In genomic region chr4:142264961-142265360, GRCh38 we compare ENCODE assay signal across 11 cellular contexts.
A peak's percentile ranks its signal among the peaks of the same experiment; 100 is the strongest.
DNase-seq lines count a peak whose midpoint lies in the region; ATAC-seq and TF ChIP-seq lines count a peak whose summit lies in the region.
"Had no signal": no experiment of that assay in that cellular context is flagged by ENCODE, and none has a peak within 500 bp of the region (broad histone marks: within the 10 kb centered on the region; RNA-seq: fewer than 3 reads in every experiment).

No MANE protein-coding gene starts in this region.

- H4K20me1 ChIP-seq in DND-41 (ENCODE audit: insufficient read depth, low read length) (no peaks in the 10 kb centered on the region), IMR-90 (ENCODE audit: insufficient read depth, low read length) (no peaks in the 10 kb centered on the region)

- no peaks in the 10 kb centered on the region for H3K27me3 Mint-ChIP-seq in central memory CD8-positive, alpha-beta T cell

- TF ChIP-seq POLR2A in IMR-90 (IDR thresholded peaks at IDR 0.05; ENCODE audit: low read depth, low read length) = peak; percentile 43; the same call in 1 of the 2 replicates
- TF ChIP-seq POLR2A in spleen (IDR thresholded peaks at IDR 0.05) = no peak

- H3K36me3 Mint-ChIP-seq in central memory CD8-positive, alpha-beta T cell (ENCODE audit: insufficient read depth) = peaks cover 16% of the 10 kb centered on the region

- peak overlapping the region; percentile 90 for H4K91ac ChIP-seq in IMR-90 (ENCODE audit: insufficient read depth, low read depth, low read length)

- no peaks in the 10 kb centered on the region for H3K9me3 Mint-ChIP-seq in central memory CD8-positive, alpha-beta T cell

- H3K9me1 ChIP-seq in IMR-90 (ENCODE audit: insufficient read depth, low read length) = peaks cover 8% of the 10 kb centered on the region

- H2BK120ac ChIP-seq in IMR-90 (ENCODE audit: low read depth, low read length) = peak overlapping the region; percentile 98

- H2BK5ac ChIP-seq in IMR-90 (ENCODE audit: low read depth, low read length, poor library complexity, severe bottlenecking) = peak overlapping the region; percentile 97

- no peak overlapping the region for H2AK9ac ChIP-seq in IMR-90 (replicated peaks; ENCODE audit: low read depth, low read length, poor library complexity)

- peak overlapping the region; percentile 46 for H4K5ac ChIP-seq in IMR-90 (ENCODE audit: low read depth, low read length)

- H3K36me3 ChIP-seq in DND-41 (ENCODE audit: insufficient read depth, low read length) (peaks cover 11% of the 10 kb centered on the region), IMR-90 (ENCODE audit: control insufficient read depth, insufficient read depth, low read length) (0 out of 2 replicates have a peak, but pooled peaks cover under 1% of the 10 kb centered on the region), mesodermal cell (ENCODE audit: control insufficient read depth, insufficient read depth, low read length) (no peaks in the 10 kb centered on the region), spleen (peaks cover 0 to 4% (median 0%) of the 10 kb centered on the region in 6 donors)

- peak overlapping the region; percentile 92; the same call in 1 of the 2 replicates for H3K23ac ChIP-seq in IMR-90 (ENCODE audit: low read depth, low read length)

- peak overlapping the region; percentile 51; the same call in 2 of the 3 replicates for H2BK15ac ChIP-seq in IMR-90 (ENCODE audit: low read depth, low read length)

- no TSS peak for BruUV-seq in IMR-90 (replicated peaks; lab: Mats Ljungman, UMichigan)

- peak overlapping the region; percentile 46 for H3K4me3 Mint-ChIP-seq in central memory CD8-positive, alpha-beta T cell

- peak overlapping the region; percentile 94 for H3K4ac ChIP-seq in IMR-90 (ENCODE audit: low read depth, low read length)

- no peaks in the 10 kb centered on the region for H3K79me2 ChIP-seq in DND-41 (ENCODE audit: insufficient read depth, low read length)

- H3K27me3 ChIP-seq in DND-41 (ENCODE audit: insufficient read depth, low read length, poor library complexity) (no peaks in the 10 kb centered on the region), IMR-90 (ENCODE audit: control insufficient read depth, insufficient read depth, low read length) (no peaks in the 10 kb centered on the region), spleen (replicated peaks in 1 of 7) (no peaks in the 10 kb centered on the region)

- CTCF ChIA-PET in IMR-90 (lab: Yijun Ruan, JAX) = interaction anchor here (0.6 kb wide), 1 partner anchor 1086 kb away, joined by 3 read pairs; no protein-coding TSS in a partner anchor

- peak overlapping the region; percentile 80 to 91 for H4K8ac ChIP-seq in IMR-90 (ENCODE audit: low read depth in 2 of 2, low read length in 2 of 2)

- peak overlapping the region; percentile 6; the same call in 1 of the 2 replicates for H2AK5ac ChIP-seq in IMR-90 (ENCODE audit: low read depth, low read length)

- in situ Hi-C loops in IMR-90 (cut with MboI; ENCODE audit: low sequenced_read_pairs) = no loop called here

- peak overlapping the region; percentile 86 for H3K56ac ChIP-seq in IMR-90 (ENCODE audit: extremely low read depth, insufficient read depth, low read length)

- TF ChIP-seq CTCF in DND-41 (IDR thresholded peaks at IDR 0.05; ENCODE audit: borderline replicate concordance, extremely low read depth, low read length, poor library complexity, severe bottlenecking) (no peak), IMR-90 (conservative IDR thresholded peaks at IDR 0.05; ENCODE audit: low read depth, low read length) (no peak), spleen (IDR thresholded peaks at IDR 0.05 in 8 of 11, conservative IDR thresholded peaks at IDR 0.05 in 3 of 11) (no peak)

- H3K27ac Mint-ChIP-seq in central memory CD8-positive, alpha-beta T cell (ENCODE audit: low read depth) = peak overlapping the region; percentile 66

- peaks cover 69% of the 10 kb centered on the region for H3K4me1 Mint-ChIP-seq in central memory CD8-positive, alpha-beta T cell

- ATAC-seq in DND-41 (ENCODE audit: insufficient read depth, low read depth) (peak; percentile 68; the same call in 2 of the 3 replicates), IMR-90 (ENCODE audit: low read depth) (peak; percentile 70)
- no peak for ATAC-seq in central memory CD8-positive, alpha-beta T cell (replicated peaks; ENCODE audit: extremely low read depth, poor library complexity, severe bottlenecking)
- ATAC-seq: K562 had no signal

- H3K27ac ChIP-seq in DND-41 (ENCODE audit: low read length) = peak overlapping the region; percentile 45
- H3K27ac ChIP-seq in IMR-90 (ENCODE audit: insufficient read depth, low read length) = peak overlapping the region; percentile 93
- H3K27ac ChIP-seq in mesodermal cell (ENCODE audit: low read depth, low read length, severe bottlenecking) = peak overlapping the region; percentile 33
- no peak overlapping the region for H3K27ac ChIP-seq in spleen

- H3K18ac ChIP-seq in IMR-90 (ENCODE audit: low read depth, low read length) = peak overlapping the region; percentile 34

- peak; percentile 22 for DNase-seq in DND-41
- DNase-seq in IMR-90 = peak; percentile 94
- no peak for DNase-seq in central memory CD8-positive, alpha-beta T cell (ENCODE audit: low spot score in 2 of 2)
- no peak for DNase-seq in spleen
- no peak for DNase-seq in NK-92 treated with Interleukin-12 subunit alpha and Interleukin-12 subunit beta, amount 100 ng/mL, for 24 hours (lab: John Stamatoyannopoulos, UW)
- DNase-seq in stimulated activated CD4-positive, alpha-beta T cell treated with anti-CD3 and anti-CD28 coated beads, Interleukin-1b, Interleukin-23, amount 100 ng/mL, for 48 hours = no peak
- no peak for DNase-seq in hippocampal formation (lab: John Stamatoyannopoulos, UW)
- DNase-seq: NCI-H345, nucleus accumbens had no signal

- no peak overlapping the region for H3K9ac ChIP-seq in DND-41 (ENCODE audit: low read depth, low read length)
- H3K9ac ChIP-seq in IMR-90 (ENCODE audit: low read depth, low read length) = peak overlapping the region; percentile 22

- intact Hi-C loops in IMR-90 (cut with micrococcal nuclease) = loop anchor here (5.0 to 10.0 kb wide), 2 partner anchors 138 to 920 kb away; no protein-coding TSS in a partner anchor
- intact Hi-C loops in spleen (cut with DNase I; ENCODE audit: low total_unique reads) = no loop called here

- H2AFZ ChIP-seq in DND-41 (ENCODE audit: low read depth, low read length) (no peak overlapping the region), IMR-90 (replicated peaks; ENCODE audit: low read length, poor library complexity) (peak overlapping the region; percentile 36)

- H3K14ac ChIP-seq in IMR-90 (replicated peaks; ENCODE audit: low read depth, low read length) = peak overlapping the region; percentile 87

- peaks cover 14% of the 10 kb centered on the region for H3K4me1 ChIP-seq in DND-41 (ENCODE audit: insufficient read depth, low read length)
- peaks cover 19% of the 10 kb centered on the region for H3K4me1 ChIP-seq in IMR-90 (ENCODE audit: control insufficient read depth, insufficient read depth, low read length)
- H3K4me1 ChIP-seq in mesodermal cell (ENCODE audit: control insufficient read depth, insufficient read depth, low read length, poor library complexity, severe bottlenecking) = peaks cover 5% of the 10 kb centered on the region
- peaks cover 0 to 8% (median 0%) of the 10 kb centered on the region in 6 donors for H3K4me1 ChIP-seq in spleen

- H3K9me3 ChIP-seq in DND-41 (ENCODE audit: insufficient read depth, low read length, severe bottlenecking) = no peaks in the 10 kb centered on the region
- H3K9me3 ChIP-seq in IMR-90 (ENCODE audit: control insufficient read depth, insufficient read depth, low read length) = no peaks in the 10 kb centered on the region
- no peaks in the 10 kb centered on the region for H3K9me3 ChIP-seq in mesodermal cell (ENCODE audit: control insufficient read depth, low read length)
- no peaks in the 10 kb centered on the region for H3K9me3 ChIP-seq in spleen

- peaks cover 0 to 11% of the 10 kb centered on the region in 2 experiments; a peak in 2 of 4 replicates for H3K79me1 ChIP-seq in IMR-90 (ENCODE audit: low read depth in 1 of 2, low read length in 2 of 2)

- POLR2A ChIA-PET in IMR-90 (lab: Charles Lee; ENCODE audit: unreplicated experiment) = interaction anchor here (0.6 to 1.3 kb wide), 2 partner anchors 9 to 144 kb away, joined by 3 read pairs; no protein-coding TSS in a partner anchor

- no CpG with 5 or more reads among the region's 2 CpGs for WGBS in IMR-90 (ENCODE audit: extremely low coverage in 2 of 2, insufficient read length in 1 of 2), 2 experiments
- 83% methylated on average over 1 of the region's 2 CpGs; no CpG with 5 or more reads in 1 of the 2 experiments for WGBS in mesodermal cell (ENCODE audit: insufficient coverage in 2 of 2), 2 experiments
- WGBS in spleen, 5 donors = 74 to 86% (median 80%) methylated on average over 2 of the region's 2 CpGs

- H2BK20ac ChIP-seq in IMR-90 (ENCODE audit: low read depth, low read length) = peak overlapping the region; percentile 94

- no peak overlapping the region for H3K4me3 ChIP-seq in DND-41 (ENCODE audit: low read depth in 1 of 2, low read length in 2 of 2)
- no peak overlapping the region for H3K4me3 ChIP-seq in IMR-90 (ENCODE audit: insufficient read depth, low read depth, low read length)
- no peak overlapping the region for H3K4me3 ChIP-seq in mesodermal cell (ENCODE audit: extremely low read depth, insufficient read depth, low read length, poor library complexity, severe bottlenecking)
- no peak overlapping the region for H3K4me3 ChIP-seq in spleen
- H3K4me3 ChIP-seq: K562 had no signal

- dilution Hi-C loops in IMR-90 (cut with HindIII; ENCODE audit: low sequenced_read_pairs, unreplicated experiment) = no loop called here

- no peak overlapping the region for H3K4me2 ChIP-seq in DND-41 (ENCODE audit: insufficient read depth, low read length)
- peak overlapping the region; percentile 38; the same call in 1 of the 2 replicates for H3K4me2 ChIP-seq in IMR-90 (ENCODE audit: low read depth, low read length)

- TF ChIP-seq RAD21 in IMR-90 (IDR thresholded peaks at IDR 0.05; ENCODE audit: low read length) = peak; percentile 27; the same call in 1 of the 2 replicates

TF ChIP-seq in IMR-90, 13 proteins besides CTCF, POLR2A, EP300 and RAD21 (continues in another document):
- TF ChIP-seq ELK1 (IDR thresholded peaks at IDR 0.05; ENCODE audit: borderline replicate concordance, low read depth, low read length) (no peak), MAZ (IDR thresholded peaks at IDR 0.05; ENCODE audit: borderline replicate concordance, low read depth, low read length) (no peak), NFE2L2 (IDR thresholded peaks at IDR 0.05; ENCODE audit: low read depth, low read length) (no peak)

Comparison
In these comparisons a context has a peak if more than half of its experiments do, and no peak if none do; other contexts are left out.
1. DNase-seq: peak in DND-41 (single experiment) and IMR-90 (single experiment); none in central memory CD8-positive, alpha-beta T cell (0 of 2), spleen (single experiment), NK-92 treated with Interleukin-12 subunit alpha and Interleukin-12 subunit beta, amount 100 ng/mL, for 24 hours (single experiment), stimulated activated CD4-positive, alpha-beta T cell treated with anti-CD3 and anti-CD28 coated beads, Interleukin-1b, Interleukin-23, amount 100 ng/mL, for 48 hours (single experiment) and hippocampal formation (0 of 2).
2. H3K27ac ChIP-seq: peak in DND-41 (single experiment), IMR-90 (single experiment) and mesodermal cell (single experiment); none in spleen (0 of 8).